16 cellular contexts compared by ENCODE assay signal in the genomic region with DNA sequence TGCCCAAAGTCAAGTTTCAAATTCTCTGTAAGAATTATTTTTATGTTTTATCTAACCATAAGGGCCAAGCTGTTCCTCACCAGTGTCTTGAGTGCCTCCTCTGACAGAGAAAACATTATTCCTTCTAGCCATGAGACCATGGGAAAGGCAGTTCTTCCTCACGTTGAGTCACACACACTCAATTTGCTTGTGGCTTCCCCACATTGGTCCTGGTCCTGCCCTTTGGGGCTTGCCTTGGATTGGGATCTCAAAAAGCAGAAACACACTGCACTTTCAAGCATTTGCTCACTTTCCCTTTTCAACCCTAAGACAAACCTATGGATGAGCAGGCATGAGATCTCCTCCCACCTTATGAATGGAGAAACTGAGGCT.
DNase-seq lines count a peak whose midpoint lies in the region; ATAC-seq and TF ChIP-seq lines count a peak whose summit lies in the region.
"Had no signal": no experiment of that assay in that cellular context is flagged by ENCODE, and none has a peak within 500 bp of the region (broad histone marks: within the 10 kb centered on the region; RNA-seq: fewer than 3 reads in every experiment).

No MANE protein-coding gene starts in this region.

- H3K56ac ChIP-seq in IMR-90 (ENCODE audit: extremely low read depth, insufficient read depth, low read length), result no peak overlapping the region

- CTCF ChIA-PET in IMR-90 (lab: Yijun Ruan, JAX), result interaction anchor here (0.7 kb wide), 1 partner anchor 13 kb away, joined by 3 read pairs; no protein-coding TSS in a partner anchor

- H3K36me3 ChIP-seq in IMR-90 (ENCODE audit: control insufficient read depth, insufficient read depth, low read length) (no peaks in the 10 kb centered on the region), trophoblast cell (ENCODE audit: control insufficient read depth in 1 of 2, insufficient read depth in 2 of 2, low read length in 2 of 2) (no peaks in the 10 kb centered on the region)
- H3K36me3 ChIP-seq: BE2C had no signal

- H4K12ac ChIP-seq in trophoblast cell (ENCODE audit: low read depth, low read length), result no peak overlapping the region

- H3K9me3 ChIP-seq in IMR-90 (ENCODE audit: control insufficient read depth, insufficient read depth, low read length), result no peaks in the 10 kb centered on the region
- H3K9me3 ChIP-seq in trophoblast cell (ENCODE audit: insufficient read depth, low read depth, low read length), result no peaks in the 10 kb centered on the region
- H3K9me3 ChIP-seq: A549, BE2C had no signal

- peak overlapping the region; percentile 62; the same call in 2 of the 3 replicates for H2BK15ac ChIP-seq in IMR-90 (ENCODE audit: low read depth, low read length)

- ATAC-seq in IMR-90 (ENCODE audit: low read depth) (no peak), foreskin keratinocyte (no peak), GM19397 (IDR thresholded peaks at IDR 0.05; ENCODE audit: unreplicated experiment) (no peak), HG02798 (IDR thresholded peaks at IDR 0.05; ENCODE audit: poor library complexity, unreplicated experiment) (no peak)
- ATAC-seq: A549, HCT116 had no signal

- H2BK5ac ChIP-seq in IMR-90 (ENCODE audit: low read depth, low read length, poor library complexity, severe bottlenecking), result no peak overlapping the region
- no peak overlapping the region for H2BK5ac ChIP-seq in trophoblast cell (ENCODE audit: low read depth, low read length, poor library complexity)

- peak overlapping the region; percentile 30 for H2BK12ac ChIP-seq in trophoblast cell (ENCODE audit: low read length)

- peak overlapping the region; percentile 70 for H2AK5ac ChIP-seq in IMR-90 (ENCODE audit: low read depth, low read length)
- H2AK5ac ChIP-seq in trophoblast cell (ENCODE audit: low read length), result no peak overlapping the region

- H3K14ac ChIP-seq in IMR-90 (replicated peaks; ENCODE audit: low read depth, low read length) (peak overlapping the region; percentile 40; the same call in 1 of the 2 replicates), trophoblast cell (ENCODE audit: low read length) (peak overlapping the region; percentile 13)

- no peak for TF ChIP-seq POLR2A in IMR-90 (IDR thresholded peaks at IDR 0.05; ENCODE audit: low read depth, low read length)

- no peak overlapping the region for H3K9ac ChIP-seq in IMR-90 (ENCODE audit: low read depth, low read length)
- no peak overlapping the region for H3K9ac ChIP-seq in trophoblast cell (ENCODE audit: low read length)

- H3K4me2 ChIP-seq in IMR-90 (ENCODE audit: low read depth, low read length) (no peak overlapping the region), trophoblast cell (ENCODE audit: low read length) (no peak overlapping the region)
- H3K4me2 ChIP-seq: A549 had no signal

- H3K4ac ChIP-seq in IMR-90 (ENCODE audit: low read depth, low read length), result peak overlapping the region; percentile 70; the same call in 1 of the 2 replicates
- H3K4ac ChIP-seq in trophoblast cell (ENCODE audit: low read depth, low read length), result no peak overlapping the region

- no peaks in the 10 kb centered on the region for H3K79me1 ChIP-seq in IMR-90 (ENCODE audit: low read depth in 1 of 2, low read length in 2 of 2)
- peaks cover 4% of the 10 kb centered on the region for H3K79me1 ChIP-seq in trophoblast cell (ENCODE audit: low read length)

- BruUV-seq in IMR-90 (replicated peaks; lab: Mats Ljungman, UMichigan), result no TSS peak

- H3K79me2 ChIP-seq in trophoblast cell (ENCODE audit: control insufficient read depth, insufficient read depth, low read length, poor library complexity), result peaks cover 2% of the 10 kb centered on the region

- TF ChIP-seq RAD21 in IMR-90 (IDR thresholded peaks at IDR 0.05; ENCODE audit: low read length), result no peak

- H4K8ac ChIP-seq in IMR-90 (ENCODE audit: low read depth in 2 of 2, low read length in 2 of 2) (peak overlapping the region in 1 of 2 experiments; percentile 35; a peak in 1 of 4 replicates), trophoblast cell (ENCODE audit: low read depth, low read length) (peak overlapping the region; percentile 11)

- WGBS in IMR-90 (ENCODE audit: extremely low coverage in 2 of 2, insufficient read length in 1 of 2), 2 experiments, result no CpG with 5 or more reads among the region's 1 CpG
- no CpG with 5 or more reads among the region's 1 CpG for WGBS in trophoblast cell (ENCODE audit: extremely low coverage, insufficient coverage, insufficient read length)

- peak overlapping the region; percentile 73; the same call in 1 of the 2 replicates for H4K91ac ChIP-seq in IMR-90 (ENCODE audit: insufficient read depth, low read depth, low read length)
- H4K91ac ChIP-seq in trophoblast cell (ENCODE audit: low read depth, low read length), result peak overlapping the region; percentile 18

- no peak overlapping the region for H3K23ac ChIP-seq in IMR-90 (ENCODE audit: low read depth, low read length)
- no peak overlapping the region for H3K23ac ChIP-seq in trophoblast cell (ENCODE audit: low read length)

- in situ Hi-C loops in IMR-90 (cut with MboI; ENCODE audit: low sequenced_read_pairs), result no loop called here

- peak overlapping the region; percentile 63; the same call in 1 of the 2 replicates for H2BK120ac ChIP-seq in IMR-90 (ENCODE audit: low read depth, low read length)
- no peak overlapping the region for H2BK120ac ChIP-seq in trophoblast cell (ENCODE audit: insufficient read depth, low read length, poor library complexity)

- no peaks in the 10 kb centered on the region for H3K27me3 ChIP-seq in IMR-90 (ENCODE audit: control insufficient read depth, insufficient read depth, low read length)
- no peaks in the 10 kb centered on the region for H3K27me3 ChIP-seq in foreskin keratinocyte
- no peaks in the 10 kb centered on the region for H3K27me3 ChIP-seq in trophoblast cell (ENCODE audit: insufficient read depth, low read length)
- H3K27me3 ChIP-seq: BE2C had no signal

- POLR2A ChIA-PET in IMR-90 (lab: Charles Lee; ENCODE audit: unreplicated experiment), result no interaction called here

- H3K9me1 ChIP-seq in IMR-90 (ENCODE audit: insufficient read depth, low read length), result peaks cover 20% of the 10 kb centered on the region

- H2BK20ac ChIP-seq in IMR-90 (ENCODE audit: low read depth, low read length), result peak overlapping the region; percentile 36; the same call in 1 of the 2 replicates

- H3K27ac ChIP-seq in IMR-90 (ENCODE audit: insufficient read depth, low read length), result no peak overlapping the region
- peak overlapping the region; percentile 90 for H3K27ac ChIP-seq in foreskin keratinocyte
- H3K27ac ChIP-seq in trophoblast cell (ENCODE audit: low read depth, low read length), result no peak overlapping the region
- H3K27ac ChIP-seq: A549, C4-2B had no signal

- intact Hi-C loops in IMR-90 (cut with micrococcal nuclease), result no loop called here

- TF ChIP-seq CTCF in IMR-90 (conservative IDR thresholded peaks at IDR 0.05; ENCODE audit: low read depth, low read length) (no peak), foreskin keratinocyte (conservative IDR thresholded peaks at IDR 0.05) (no peak)

- H2AK9ac ChIP-seq in IMR-90 (replicated peaks; ENCODE audit: low read depth, low read length, poor library complexity), result no peak overlapping the region

- H3K4me3 ChIP-seq in IMR-90 (ENCODE audit: insufficient read depth, low read depth, low read length), result no peak overlapping the region
- H3K4me3 ChIP-seq in trophoblast cell (ENCODE audit: low read depth, low read length), result no peak overlapping the region
- H3K4me3 ChIP-seq: A549 had no signal

- DNase-seq in IMR-90, result peak; percentile 19
- peak in 1 of 2 donors; percentile 37 for DNase-seq in foreskin keratinocyte
- DNase-seq in trophoblast cell, result no peak
- DNase-seq in superior temporal gyrus (ENCODE audit: extremely low spot score), result no peak
- DNase-seq in Kasumi-1 (lab: John Stamatoyannopoulos, UW), result no peak
- DNase-seq: BE2C; CD4-positive, alpha-beta memory T cell; COR-L47; DMS153; DMS79 treated with DMSO at 0.1 percent for 48 hours; GF-D8 had no signal

- H3K18ac ChIP-seq in IMR-90 (ENCODE audit: low read depth, low read length), result peak overlapping the region; percentile 20; the same call in 1 of the 2 replicates
- H3K18ac ChIP-seq in trophoblast cell (ENCODE audit: low read length), result no peak overlapping the region

- H4K5ac ChIP-seq in IMR-90 (ENCODE audit: low read depth, low read length), result no peak overlapping the region; the same call in 1 of the 2 replicates

- dilution Hi-C loops in IMR-90 (cut with HindIII; ENCODE audit: low sequenced_read_pairs, unreplicated experiment), result no loop called here

- H3K4me1 ChIP-seq in IMR-90 (ENCODE audit: control insufficient read depth, insufficient read depth, low read length) (peaks cover 13% of the 10 kb centered on the region), foreskin keratinocyte (peaks cover 18% of the 10 kb centered on the region), trophoblast cell (ENCODE audit: control insufficient read depth in 1 of 2, insufficient read depth in 2 of 2, low read length in 2 of 2) (peaks cover 2 to 6% of the 10 kb centered on the region in 2 experiments)
- H3K4me1 ChIP-seq: BE2C had no signal

- peak overlapping the region; percentile 26 for H2AFZ ChIP-seq in IMR-90 (replicated peaks; ENCODE audit: low read length, poor library complexity)
- no peak overlapping the region for H2AFZ ChIP-seq in trophoblast cell (ENCODE audit: insufficient read depth, low read length, poor library complexity)

- H4K20me1 ChIP-seq in IMR-90 (ENCODE audit: insufficient read depth, low read length), result no peaks in the 10 kb centered on the region

TF ChIP-seq in IMR-90, 13 proteins besides CTCF, POLR2A, EP300 and RAD21:
- no peak for TF ChIP-seq SMC3 (IDR thresholded peaks at IDR 0.05; ENCODE audit: low read depth, low read length)
